ENCODE assay signal across 18 cellular contexts in genomic region chr16:48133455-48134226, GRCh38. TPM values are rescaled to one million over a fixed set of nuclear protein-coding genes. Genes with fewer than 3 reads are reported as not detected.
"Had no signal": no experiment of that assay in that cellular context is flagged by ENCODE, and none has a peak within 500 bp of the region (broad histone marks: within the 10 kb centered on the region; RNA-seq: fewer than 3 reads in every experiment).

No MANE protein-coding gene starts in this region.

- H3K9me3 ChIP-seq: colonic mucosa, esophagus muscularis mucosa, left ventricle myocardium inferior, vagina had no signal

- H3K27ac Mint-ChIP-seq: stimulated activated effector memory CD8-positive, alpha-beta T cell treated with anti-CD3 and anti-CD28 coated beads, Interleukin-12 subunit alpha, Interleukin-12 subunit beta, amount 100 ng/mL, for 72 hours had no signal

- H3K4me3 Mint-ChIP-seq: stimulated activated effector memory CD8-positive, alpha-beta T cell treated with anti-CD3 and anti-CD28 coated beads, Interleukin-12 subunit alpha, Interleukin-12 subunit beta, amount 100 ng/mL, for 72 hours had no signal

- H3K4me1 ChIP-seq: colonic mucosa, parathyroid adenoma, vagina had no signal

- H3K9me3 Mint-ChIP-seq: activated naive CD4-positive, alpha-beta T cell treated with anti-CD3 and anti-CD28 coated beads, Interleukin-2, amount 50 U/mL, for 72 hours; stimulated activated effector memory CD8-positive, alpha-beta T cell treated with anti-CD3 and anti-CD28 coated beads, Interleukin-12 subunit alpha, Interleukin-12 subunit beta, amount 100 ng/mL, for 72 hours had no signal

- H3K4me3 ChIP-seq: colonic mucosa, esophagus muscularis mucosa, hepatocyte, left ventricle myocardium inferior, vagina had no signal

- DNase-seq: activated CD4-positive, alpha-beta T cell treated with anti-CD3 and anti-CD28 coated beads, Interleukin-2, amount 50 U/mL, for 48 hours; colonic mucosa; left ventricle myocardium inferior; mesenchymal stem cell; retina; stimulated activated CD4-positive, alpha-beta T cell treated with anti-CD3 and anti-CD28 coated beads, Interleukin-12 subunit alpha, Interleukin-12 subunit beta, amount 100 ng/mL, for 4 hours; stimulated activated CD4-positive, alpha-beta T cell treated with anti-CD3 and anti-CD28 coated beads, Interleukin-2, amount 100 ng/mL, for 24 hours had no signal

- H3K4me1 Mint-ChIP-seq: stimulated activated effector memory CD8-positive, alpha-beta T cell treated with anti-CD3 and anti-CD28 coated beads, Interleukin-12 subunit alpha, Interleukin-12 subunit beta, amount 100 ng/mL, for 72 hours had no signal

- ATAC-seq: activated naive CD4-positive, alpha-beta T cell treated with anti-CD3 and anti-CD28 coated beads, Interleukin-2, amount 50 U/mL, for 72 hours; stimulated activated effector memory CD8-positive, alpha-beta T cell treated with anti-CD3 and anti-CD28 coated beads, Interleukin-12 subunit alpha, Interleukin-12 subunit beta, amount 100 ng/mL, for 72 hours had no signal

- H3K27ac ChIP-seq: colonic mucosa, esophagus muscularis mucosa, hepatocyte, left ventricle myocardium inferior, parathyroid adenoma, vagina, VCaP had no signal

- H3K4me2 ChIP-seq: hepatocyte had no signal

- FAIRE-seq: keratinocyte had no signal

- H3K36me3 Mint-ChIP-seq: activated naive CD4-positive, alpha-beta T cell treated with anti-CD3 and anti-CD28 coated beads, Interleukin-2, amount 50 U/mL, for 72 hours; stimulated activated effector memory CD8-positive, alpha-beta T cell treated with anti-CD3 and anti-CD28 coated beads, Interleukin-12 subunit alpha, Interleukin-12 subunit beta, amount 100 ng/mL, for 72 hours had no signal

RNA-seq across cellular contexts. Expression of gene ABCC12, which starts 22.2 kb away (rescaled TPM):
- total RNA-seq: activated naive CD4-positive, alpha-beta T cell treated with anti-CD3 and anti-CD28 coated beads, Interleukin-2, amount 50 U/mL, for 72 hours; cardiac septum; colonic mucosa; esophagus muscularis mucosa; hepatocyte; left ventricle myocardium inferior; T-helper 1 cell treated with Interleukin-12 subunit alpha and Interleukin-12 subunit beta and Interleukin-4 antibody, amounts not matched to agents 30 ng/mL and 1 ng/mL, for 36 hours; vagina had no signal
- polyA plus RNA-seq: hepatocyte, keratinocyte, neural cell had no signal
